In genomic region chr1:158793604-158794003, GRCh38 we compare ENCODE assay signal across 2 cellular contexts.
TF ChIP-seq lines count a peak whose summit lies in the region.

No MANE protein-coding gene starts in this region.

TF ChIP-seq in liver, 16 proteins besides CTCF, POLR2A, EP300 and RAD21 (continued from another document):
- TF ChIP-seq REST (IDR thresholded peaks at IDR 0.05) (no peak), GABPA (IDR thresholded peaks at IDR 0.05 in 1 of 2, conservative IDR thresholded peaks at IDR 0.05 in 1 of 2) (no peak), ZBTB33 (IDR thresholded peaks at IDR 0.05) (no peak), EGR1 (IDR thresholded peaks at IDR 0.05; ENCODE audit: low read depth in 2 of 2) (no peak), MAX (IDR thresholded peaks at IDR 0.05) (no peak), SP1 (IDR thresholded peaks at IDR 0.05) (no peak)
TF ChIP-seq in liver: peak in this region for 0.

TF ChIP-seq in SK-N-SH, 30 proteins besides CTCF, POLR2A, EP300 and RAD21 (continued from another document):
- TF ChIP-seq GABPA (IDR thresholded peaks at IDR 0.05; ENCODE audit: low read depth) (no peak), SIN3A (IDR thresholded peaks at IDR 0.05; ENCODE audit: borderline replicate concordance, low read depth, low read length) (no peak), REST (IDR thresholded peaks at IDR 0.05; ENCODE audit: low read depth, low read length) (no peak), USF2 (IDR thresholded peaks at IDR 0.05; ENCODE audit: borderline replicate concordance, low read depth, low read length) (no peak), RFX5 (IDR thresholded peaks at IDR 0.05; ENCODE audit: low read length) (no peak)
